In the genomic region with DNA sequence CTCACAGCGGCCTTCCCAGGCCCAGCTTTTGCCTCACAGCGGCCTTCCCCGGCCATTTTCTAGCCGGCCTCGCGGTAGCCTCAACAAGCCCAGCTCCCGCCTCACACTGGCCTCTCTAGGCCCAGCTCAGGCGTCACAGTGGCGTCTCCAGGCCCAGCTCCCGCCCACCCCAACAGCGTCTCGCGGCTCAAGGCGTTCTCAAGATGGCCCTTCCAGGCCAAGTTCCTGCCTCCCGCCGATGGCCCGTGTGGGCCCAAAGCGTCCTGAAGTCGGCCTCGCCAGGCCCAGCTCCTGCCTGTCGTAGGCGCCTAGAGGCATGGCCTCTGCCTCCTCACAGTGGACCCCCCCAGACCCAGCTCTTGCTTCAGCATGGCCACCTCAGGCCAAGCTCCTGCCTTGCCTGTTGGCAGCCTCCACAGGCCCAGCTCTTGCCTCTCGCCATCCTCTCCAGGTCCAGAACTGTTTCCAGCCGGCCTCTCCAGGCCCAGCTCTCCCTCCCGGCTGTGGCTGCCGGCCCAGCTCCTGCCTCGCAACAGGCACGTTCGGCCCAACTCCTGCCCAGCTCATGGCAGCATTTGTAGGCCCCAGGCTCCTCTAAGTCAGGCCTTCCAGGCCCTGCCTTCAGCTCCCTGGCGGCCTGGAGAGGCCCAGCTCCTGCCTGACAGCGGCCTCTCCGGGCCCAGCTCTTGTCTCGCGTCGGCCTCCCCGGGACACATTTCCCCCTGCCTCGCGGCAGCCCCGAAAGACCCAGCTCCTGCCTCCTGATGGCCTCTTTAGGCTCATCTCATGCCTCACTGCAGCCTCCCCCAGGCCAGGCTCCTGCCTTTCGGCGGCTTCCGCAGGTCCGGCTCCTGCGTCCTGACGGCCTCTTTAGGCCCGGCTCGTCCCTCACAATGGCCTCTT, we compare ENCODE assay signal across 1 cellular context.
TF ChIP-seq lines count a peak whose summit lies in the region.

No MANE protein-coding gene starts in this region.

TF ChIP-seq in H1, 55 proteins besides CTCF, POLR2A, EP300 and RAD21:
- TF ChIP-seq EZH2 (IDR thresholded peaks at IDR 0.05; ENCODE audit: low read depth, low read length, severe bottlenecking) (no peak), MAFK (IDR thresholded peaks at IDR 0.05; ENCODE audit: low read depth, low read length) (no peak), CEBPB (IDR thresholded peaks at IDR 0.05; ENCODE audit: low read depth, low read length) (no peak), RBBP5 (IDR thresholded peaks at IDR 0.05; ENCODE audit: borderline replicate concordance, low read depth, low read length) (no peak), TEAD4 (IDR thresholded peaks at IDR 0.05; ENCODE audit: low read depth, low read length) (no peak), POU5F1 (IDR thresholded peaks at IDR 0.05; ENCODE audit: low read depth, low read length) (no peak), RXRA (IDR thresholded peaks at IDR 0.05; ENCODE audit: insufficient read depth, low read depth, low read length) (no peak), SUZ12 (IDR thresholded peaks at IDR 0.05; ENCODE audit: low read length) (no peak), CHD2 (IDR thresholded peaks at IDR 0.05; ENCODE audit: low read length) (no peak), KDM1A (IDR thresholded peaks at IDR 0.05; ENCODE audit: borderline replicate concordance, low read length) (no peak), TAF7 (optimal IDR thresholded peaks at IDR 0.05; ENCODE audit: borderline replicate concordance, low read depth, low read length) (no peak), ASH2L (IDR thresholded peaks at IDR 0.05; ENCODE audit: low read length) (no peak), TAF1 (IDR thresholded peaks at IDR 0.05; ENCODE audit: low read depth, low read length) (no peak), BCL11A (IDR thresholded peaks at IDR 0.05; ENCODE audit: low read depth in 2 of 2, low read length in 2 of 2) (no peak), PHF8 (conservative IDR thresholded peaks at IDR 0.05; ENCODE audit: low read depth, low read length) (no peak)
